ENCODE assay signal across 12 cellular contexts in the genomic region with DNA sequence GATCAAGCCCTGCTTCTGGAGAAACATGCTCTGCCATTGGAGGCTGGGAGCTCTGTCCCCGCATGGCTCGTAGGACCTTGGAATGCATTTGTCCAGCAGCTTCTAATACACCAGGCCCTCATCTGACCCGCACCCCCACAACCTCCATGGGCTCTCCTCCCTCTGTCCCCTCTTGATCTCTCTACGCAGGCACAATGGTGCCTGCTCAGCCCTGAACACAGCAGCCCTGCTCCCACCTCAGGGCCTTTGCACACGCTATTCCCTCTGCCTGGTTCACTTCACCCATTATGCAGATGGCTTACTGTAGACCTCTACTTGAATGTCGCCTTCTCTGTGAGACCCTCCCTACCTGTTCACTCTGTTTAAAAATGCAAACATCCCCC. TPM values are rescaled to one million over a fixed set of nuclear protein-coding genes. Genes with fewer than 3 reads are reported as not detected.
DNase-seq lines count a peak whose midpoint lies in the region; ATAC-seq and TF ChIP-seq lines count a peak whose summit lies in the region.
"Had no signal": no experiment of that assay in that cellular context is flagged by ENCODE, and none has a peak within 500 bp of the region (broad histone marks: within the 10 kb centered on the region; RNA-seq: fewer than 3 reads in every experiment).

No MANE protein-coding gene starts in this region.

- no peaks in the 10 kb centered on the region for H4K20me1 ChIP-seq in GM23248 (ENCODE audit: insufficient read depth)

- peaks cover 6% of the 10 kb centered on the region for H3K36me3 Mint-ChIP-seq in endothelial cell (ENCODE audit: low read depth, unreplicated experiment)

- no peaks in the 10 kb centered on the region for H3K9me3 Mint-ChIP-seq in endothelial cell (ENCODE audit: unreplicated experiment)
- H3K9me3 Mint-ChIP-seq: endodermal cell had no signal

- H3K9ac ChIP-seq in GM23248: peak overlapping the region; percentile 68; the same call in 1 of the 2 replicates
- H3K9ac ChIP-seq in skeletal muscle satellite cell (ENCODE audit: low read depth, low read length): no peak overlapping the region

- no peak overlapping the region for H3K4me3 Mint-ChIP-seq in endothelial cell (ENCODE audit: unreplicated experiment)
- H3K4me3 Mint-ChIP-seq: endodermal cell, IgD-negative memory B cell had no signal

- in situ Hi-C loops in GM23248 (cut with MboI): no loop called here

- H3K4me1 ChIP-seq in GM23248 (ENCODE audit: insufficient read depth) (peaks cover 47% of the 10 kb centered on the region), Peyer's patch (peaks cover 0 to 8% (median 1%) of the 10 kb centered on the region in 4 donors), skeletal muscle satellite cell (ENCODE audit: control insufficient read depth, insufficient read depth, low read length) (peaks cover 31% of the 10 kb centered on the region)

- H3K79me2 ChIP-seq in GM23248 (ENCODE audit: insufficient read depth): no peaks in the 10 kb centered on the region

- peaks cover 26% of the 10 kb centered on the region for H3K4me1 Mint-ChIP-seq in endothelial cell (ENCODE audit: unreplicated experiment)
- H3K4me1 Mint-ChIP-seq: endodermal cell had no signal

- H3K27ac ChIP-seq in GM23248 (peak overlapping the region; percentile 90), Peyer's patch (peak overlapping the region in 3 of 4 donors; percentile 13 to 76 (median 42))

- no peaks in the 10 kb centered on the region for H3K36me3 ChIP-seq in GM23248 (ENCODE audit: low read depth)
- no peaks in the 10 kb centered on the region for H3K36me3 ChIP-seq in Peyer's patch
- H3K36me3 ChIP-seq in skeletal muscle satellite cell (ENCODE audit: insufficient read depth, low read length): no peaks in the 10 kb centered on the region
- H3K36me3 ChIP-seq: spleen had no signal

- no peak for TF ChIP-seq POLR2A in Peyer's patch (IDR thresholded peaks at IDR 0.05)

- no peaks in the 10 kb centered on the region for H3K9me2 ChIP-seq in GM23248 (ENCODE audit: insufficient read depth)

- no peak for ATAC-seq in HG03139 (IDR thresholded peaks at IDR 0.05; ENCODE audit: unreplicated experiment)

- H3K9me3 ChIP-seq in GM23248 (ENCODE audit: low read depth) (no peaks in the 10 kb centered on the region), Peyer's patch (no peaks in the 10 kb centered on the region), skeletal muscle satellite cell (replicated peaks; ENCODE audit: low read length) (no peaks in the 10 kb centered on the region)

- H3K4me2 ChIP-seq in GM23248 (ENCODE audit: unreplicated experiment) (no peak overlapping the region), skeletal muscle satellite cell (ENCODE audit: low read length) (peak overlapping the region; percentile 16)

- peak overlapping the region; percentile 66 for H3K27ac Mint-ChIP-seq in endothelial cell (ENCODE audit: unreplicated experiment)
- H3K27ac Mint-ChIP-seq: endodermal cell, IgD-negative memory B cell had no signal

- no peaks in the 10 kb centered on the region for H3K27me3 ChIP-seq in GM23248 (replicated peaks; ENCODE audit: insufficient read depth)
- no peaks in the 10 kb centered on the region for H3K27me3 ChIP-seq in Peyer's patch
- peaks cover 4% of the 10 kb centered on the region for H3K27me3 ChIP-seq in skeletal muscle satellite cell (ENCODE audit: control insufficient read depth, insufficient read depth, low read length)
- H3K27me3 ChIP-seq: spleen had no signal

- H3F3A ChIP-seq in GM23248 (ENCODE audit: insufficient read depth): peaks cover 58% of the 10 kb centered on the region

- TF ChIP-seq CTCF in Peyer's patch (IDR thresholded peaks at IDR 0.05): no peak
- TF ChIP-seq CTCF in endothelial cell (IDR thresholded peaks at IDR 0.05; ENCODE audit: unreplicated experiment): no peak

- DNase-seq in GM23248 (no peak), Peyer's patch (no peak), endothelial cell (ENCODE audit: low spot score) (no peak), SK-N-DZ (ENCODE audit: low spot score) (no peak), COLO829 (ENCODE audit: low spot score) (no peak)
- DNase-seq: endodermal cell, hypothalamus, NCI-H2107, spleen had no signal

- peaks cover 17% of the 10 kb centered on the region for H3K27me3 Mint-ChIP-seq in endothelial cell (ENCODE audit: unreplicated experiment)

- no peak overlapping the region for H2AFZ ChIP-seq in GM23248

- WGBS in GM23248 (ENCODE audit: low coverage in 1 of 2, low lambda C conversion rate in 2 of 2, missing lambda C conversion rate in 2 of 2), 2 experiments: 81 to 93% methylated on average over 5 to 6 of the region's 6 CpGs

- H3K4me3 ChIP-seq in GM23248 (no peak overlapping the region), Peyer's patch (no peak overlapping the region), skeletal muscle satellite cell (ENCODE audit: low read length) (no peak overlapping the region)
- H3K4me3 ChIP-seq: spleen had no signal

RNA-seq across cellular contexts. Expression of a gene that starts 27.0 kb away (rescaled TPM):
- 178 and 192 TPM in 2 replicates for total RNA-seq in GM23248 (2014; rRNA removed; shearing (Covaris generic))
- 109 and 114 TPM in 2 replicates for polyA plus RNA-seq in GM23248 (2016; fragmentation: Nextera tagmentation; extraction: Ambion mirVana)
- total RNA-seq in Peyer's patch (10 to 100 TPM in 2 of 4 donors, 1 to 10 TPM in 2; 3.5 to 30.5 (median 11.1) TPM), endothelial cell (ENCODE audit: unreplicated experiment) (12.2 TPM)
- 1.8 and 7.4 TPM in 2 replicates for total RNA-seq in skeletal muscle satellite cell (2012; rRNA removed)
- 4.9 and 10.9 TPM in 2 replicates for polyA plus RNA-seq in SK-N-DZ (2014; cell fraction: cytosol; rRNA removed)
- 3.0 and 5.4 TPM in 2 replicates for polyA plus RNA-seq in SK-N-DZ (2014; cell fraction: nucleus; rRNA removed)
- polyA plus RNA-seq: IgD-negative memory B cell had no signal
